9 cellular contexts compared by ENCODE assay signal in the genomic region with DNA sequence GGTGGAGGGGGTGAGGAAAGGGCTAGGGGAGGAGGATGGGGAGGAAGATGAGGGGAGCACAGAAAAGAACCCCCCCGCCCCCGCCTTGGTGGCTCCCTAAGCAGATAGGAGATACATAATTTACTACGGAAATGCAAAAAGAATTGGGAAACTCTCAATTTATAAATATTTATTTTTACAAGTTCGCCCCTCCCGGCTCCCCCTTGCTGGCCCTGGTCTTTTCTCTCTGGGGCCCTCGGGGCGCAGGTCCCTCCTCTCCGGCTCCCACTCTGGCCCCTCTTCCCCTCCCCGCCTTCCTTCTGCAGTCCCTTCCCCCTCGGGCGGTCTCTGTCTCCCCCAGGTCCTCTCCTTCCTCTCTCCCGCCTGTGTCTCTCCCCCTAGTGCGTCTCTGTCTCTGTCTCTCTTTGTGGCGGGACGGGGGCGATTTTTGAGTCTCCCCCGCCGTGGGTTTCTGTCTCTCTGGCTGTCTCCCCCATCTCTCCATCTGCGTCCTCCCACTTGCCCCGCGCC.
DNase-seq lines count a peak whose midpoint lies in the region; ATAC-seq and TF ChIP-seq lines count a peak whose summit lies in the region.
"Had no signal": no experiment of that assay in that cellular context is flagged by ENCODE, and none has a peak within 500 bp of the region (broad histone marks: within the 10 kb centered on the region; RNA-seq: fewer than 3 reads in every experiment).

No MANE protein-coding gene starts in this region.

- H3K9me3 ChIP-seq in HUES6 (ENCODE audit: control insufficient read depth, insufficient read depth, low read depth, low read length) = peaks cover 14% of the 10 kb centered on the region
- no peaks in the 10 kb centered on the region for H3K9me3 ChIP-seq in hepatocyte (ENCODE audit: low read depth)
- H3K9me3 ChIP-seq in skeletal muscle tissue (ENCODE audit: control insufficient read depth in 3 of 3, low read length in 3 of 3) = peaks cover 0 to 4% (median 3%) of the 10 kb centered on the region in 3 donors
- no peaks in the 10 kb centered on the region for H3K9me3 ChIP-seq in MG63

- H3K36me3 ChIP-seq in HUES6 (ENCODE audit: control insufficient read depth, insufficient read depth, low read length) = no peaks in the 10 kb centered on the region
- no peaks in the 10 kb centered on the region for H3K36me3 ChIP-seq in hepatocyte (replicated peaks; ENCODE audit: insufficient read depth, low read depth)
- no peaks in the 10 kb centered on the region for H3K36me3 ChIP-seq in skeletal muscle tissue (ENCODE audit: control insufficient read depth in 3 of 3, insufficient read depth in 3 of 3, low read length in 3 of 3)
- H3K36me3 ChIP-seq in MG63 = no peaks in the 10 kb centered on the region

- peak overlapping the region; percentile 96 for H3K4me2 ChIP-seq in hepatocyte

- POLR2A ChIA-PET in activated CD8-positive, alpha-beta T cell treated with anti-CD3 and anti-CD28 coated beads for 36 hours (lab: Charles Lee) = interaction anchor here (1.0 to 1.2 kb wide), 2 partner anchors 10 to 114 kb away, joined by 3 read pairs; no protein-coding TSS in a partner anchor

- no peaks in the 10 kb centered on the region for H3K9me2 ChIP-seq in hepatocyte (replicated peaks; ENCODE audit: insufficient read depth)

- no peak for TF ChIP-seq CTCF in activated CD8-positive, alpha-beta T cell treated with anti-CD3 and anti-CD28 coated beads for 36 hours (IDR thresholded peaks at IDR 0.05)
- TF ChIP-seq CTCF in hepatocyte (IDR thresholded peaks at IDR 0.05; ENCODE audit: poor library complexity) = no peak

- CTCF ChIA-PET in activated CD8-positive, alpha-beta T cell treated with anti-CD3 and anti-CD28 coated beads for 36 hours (lab: Charles Lee) = no interaction called here

- H3K4me3 ChIP-seq in HUES6 (ENCODE audit: low read depth, low read length) (peak overlapping the region; percentile 68), hepatocyte (peak overlapping the region; percentile 12), skeletal muscle tissue (ENCODE audit: low read length in 3 of 3) (peak overlapping the region in 1 of 3 donors; percentile 29), MG63 (no peak overlapping the region)

- H3K4me1 ChIP-seq in HUES6 (ENCODE audit: control insufficient read depth, insufficient read depth, low read length) (peaks cover 39% of the 10 kb centered on the region), hepatocyte (ENCODE audit: insufficient read depth) (peaks cover 22% of the 10 kb centered on the region), skeletal muscle tissue (ENCODE audit: control insufficient read depth in 3 of 3, insufficient read depth in 3 of 3, low read length in 3 of 3) (peaks cover 7 to 13% (median 11%) of the 10 kb centered on the region in 3 donors)

- no peaks in the 10 kb centered on the region for H3K79me2 ChIP-seq in hepatocyte

- peak overlapping the region; percentile 51 for H3K4me3 Mint-ChIP-seq in activated CD8-positive, alpha-beta T cell treated with anti-CD3 and anti-CD28 coated beads for 36 hours

- DNase-seq in activated CD8-positive, alpha-beta T cell treated with anti-CD3 and anti-CD28 coated beads for 36 hours = no peak
- DNase-seq in hepatocyte (ENCODE audit: low spot score) = no peak
- no peak for DNase-seq in MG63
- DNase-seq in globus pallidus (ENCODE audit: low spot score) = no peak
- DNase-seq: NCI-H146 had no signal

- H3K9ac ChIP-seq in HUES6 (ENCODE audit: low read length) (peak overlapping the region; percentile 74), skeletal muscle tissue (ENCODE audit: low read depth in 1 of 3, low read length in 3 of 3) (peak overlapping the region in 1 of 3 donors; percentile 33)

- H3K27me3 ChIP-seq in HUES6 (ENCODE audit: control insufficient read depth, insufficient read depth, low read length) (no peaks in the 10 kb centered on the region), hepatocyte (no peaks in the 10 kb centered on the region), skeletal muscle tissue (ENCODE audit: control insufficient read depth in 3 of 3, insufficient read depth in 3 of 3, low read length in 3 of 3) (peaks cover 3 to 6% (median 5%) of the 10 kb centered on the region in 3 donors), MG63 (no peaks in the 10 kb centered on the region)

- WGBS in hepatocyte (ENCODE audit: low lambda C conversion rate, missing lambda C conversion rate) = 0% methylated on average over 9 of the region's 21 CpGs

- H4K20me1 ChIP-seq in hepatocyte (ENCODE audit: insufficient read depth, poor library complexity, severe bottlenecking) = no peaks in the 10 kb centered on the region

- intact Hi-C loops in activated CD8-positive, alpha-beta T cell treated with anti-CD3 and anti-CD28 coated beads for 36 hours (cut with micrococcal nuclease) = no loop called here

- H3K27ac ChIP-seq in HUES6 (ENCODE audit: low read depth, low read length) (peak overlapping the region; percentile 90; the same call in 1 of the 2 replicates), hepatocyte (peak overlapping the region; percentile 90), skeletal muscle tissue (ENCODE audit: low read depth, low read length) (peak overlapping the region; percentile 47)

- peak; percentile 53 for ATAC-seq in activated CD8-positive, alpha-beta T cell treated with anti-CD3 and anti-CD28 coated beads for 36 hours
- no peak for ATAC-seq in HG03342 (IDR thresholded peaks at IDR 0.05; ENCODE audit: unreplicated experiment)
- no peak for ATAC-seq in GM19463 (IDR thresholded peaks at IDR 0.05; ENCODE audit: unreplicated experiment)

- no peak overlapping the region for H3K27ac Mint-ChIP-seq in activated CD8-positive, alpha-beta T cell treated with anti-CD3 and anti-CD28 coated beads for 36 hours

- peaks cover 5% of the 10 kb centered on the region for H3K4me1 Mint-ChIP-seq in activated CD8-positive, alpha-beta T cell treated with anti-CD3 and anti-CD28 coated beads for 36 hours (ENCODE audit: low read depth)

- no peaks in the 10 kb centered on the region for H3K27me3 Mint-ChIP-seq in activated CD8-positive, alpha-beta T cell treated with anti-CD3 and anti-CD28 coated beads for 36 hours

- H3K36me3 Mint-ChIP-seq in activated CD8-positive, alpha-beta T cell treated with anti-CD3 and anti-CD28 coated beads for 36 hours (ENCODE audit: low read depth) = no peaks in the 10 kb centered on the region

- peak overlapping the region; percentile 62 for H2AFZ ChIP-seq in hepatocyte

- peaks cover 7% of the 10 kb centered on the region for H3K9me3 Mint-ChIP-seq in activated CD8-positive, alpha-beta T cell treated with anti-CD3 and anti-CD28 coated beads for 36 hours
